1 cellular context compared by ENCODE assay signal in genomic region chr2:73828389-73828817, GRCh38.
TF ChIP-seq lines count a peak whose summit lies in the region.

No MANE protein-coding gene starts in this region.

TF ChIP-seq in GM12878, 131 proteins besides CTCF, POLR2A, EP300 and RAD21:
- no peak for TF ChIP-seq MXI1 (IDR thresholded peaks at IDR 0.05; ENCODE audit: low read depth, low read length)
- TF ChIP-seq SIX5 (IDR thresholded peaks at IDR 0.05; ENCODE audit: low read depth, low read length, severe bottlenecking) = peak; percentile 74
- no peak for TF ChIP-seq HDAC6 (IDR thresholded peaks at IDR 0.05; ENCODE audit: unreplicated experiment)
- TF ChIP-seq PAX8 (IDR thresholded peaks at IDR 0.05) = peak; percentile 44; the same call in 1 of the 2 replicates
- no peak for TF ChIP-seq ZNF622 (IDR thresholded peaks at IDR 0.05)
- TF ChIP-seq KDM1A (IDR thresholded peaks at IDR 0.05; ENCODE audit: borderline replicate concordance) = no peak
- TF ChIP-seq RAD51 (IDR thresholded peaks at IDR 0.05) = peak; percentile 74; the same call in 1 of the 2 replicates
- TF ChIP-seq, protein P1, sequence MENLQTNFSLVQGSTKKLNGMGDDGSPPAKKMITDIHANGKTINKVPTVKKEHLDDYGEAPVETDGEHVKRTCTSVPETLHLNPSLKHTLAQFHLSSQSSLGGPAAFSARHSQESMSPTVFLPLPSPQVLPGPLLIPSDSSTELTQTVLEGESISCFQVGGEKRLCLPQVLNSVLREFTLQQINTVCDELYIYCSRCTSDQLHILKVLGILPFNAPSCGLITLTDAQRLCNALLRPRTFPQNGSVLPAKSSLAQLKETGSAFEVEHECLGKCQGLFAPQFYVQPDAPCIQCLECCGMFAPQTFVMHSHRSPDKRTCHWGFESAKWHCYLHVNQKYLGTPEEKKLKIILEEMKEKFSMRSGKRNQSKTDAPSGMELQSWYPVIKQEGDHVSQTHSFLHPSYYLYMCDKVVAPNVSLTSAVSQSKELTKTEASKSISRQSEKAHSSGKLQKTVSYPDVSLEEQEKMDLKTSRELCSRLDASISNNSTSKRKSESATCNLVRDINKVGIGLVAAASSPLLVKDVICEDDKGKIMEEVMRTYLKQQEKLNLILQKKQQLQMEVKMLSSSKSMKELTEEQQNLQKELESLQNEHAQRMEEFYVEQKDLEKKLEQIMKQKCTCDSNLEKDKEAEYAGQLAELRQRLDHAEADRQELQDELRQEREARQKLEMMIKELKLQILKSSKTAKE (IDR thresholded peaks at IDR 0.05; ENCODE audit: low read depth, poor library complexity, severe bottlenecking) = peak; percentile 29
- no peak for TF ChIP-seq NFXL1 (IDR thresholded peaks at IDR 0.05; ENCODE audit: borderline replicate concordance)
- TF ChIP-seq HCFC1 (IDR thresholded peaks at IDR 0.05; ENCODE audit: low read length) = peak; percentile 72
- TF ChIP-seq POLR2AphosphoS5 (IDR thresholded peaks at IDR 0.05; ENCODE audit: low read length) = no peak
